ENCODE assay signal across 8 cellular contexts in the genomic region with DNA sequence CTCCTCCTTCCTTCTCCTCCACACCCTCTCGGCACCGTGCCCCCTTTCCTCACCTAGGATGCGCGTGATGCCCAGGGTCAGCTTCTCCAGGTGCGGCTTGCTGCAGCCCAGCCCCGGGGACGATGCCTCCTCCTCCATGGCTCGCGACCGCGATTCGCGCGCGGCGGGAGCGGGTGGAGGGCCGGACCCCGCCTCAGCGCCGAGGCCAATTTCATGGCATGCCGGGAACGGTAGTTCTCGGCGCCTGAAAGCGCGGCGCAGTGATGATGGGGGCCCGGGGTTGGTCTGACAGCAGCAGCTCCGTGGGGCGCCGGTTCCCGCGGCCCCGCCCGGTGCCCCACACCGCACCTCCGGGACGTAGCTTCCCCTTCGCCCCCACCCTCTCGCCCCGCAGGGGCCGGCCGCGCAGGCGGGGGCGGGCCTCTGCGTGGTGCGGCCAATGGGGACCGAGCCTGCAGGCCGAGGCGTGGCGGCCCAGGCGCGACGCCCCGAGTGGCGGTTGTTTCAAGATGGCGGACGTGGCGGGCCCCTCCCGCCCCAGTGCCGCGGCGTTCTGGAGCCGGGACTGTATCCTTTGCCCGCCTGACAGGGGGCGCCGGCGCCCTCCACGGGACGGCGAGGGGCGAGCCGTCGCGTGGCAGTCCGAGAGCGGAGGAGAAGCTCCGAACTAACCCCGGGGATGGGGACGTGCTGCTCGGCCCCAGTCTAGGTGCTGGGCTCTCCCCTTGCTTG. TPM values are rescaled to one million over a fixed set of nuclear protein-coding genes. Genes with fewer than 3 reads are reported as not detected.
DNase-seq lines count a peak whose midpoint lies in the region; ATAC-seq and TF ChIP-seq lines count a peak whose summit lies in the region.

A gene (plus strand): TSS at position 498 of the 732 bp plus-strand sequence. CDS start 12 bp downstream, at position 510.
A gene with protein sequence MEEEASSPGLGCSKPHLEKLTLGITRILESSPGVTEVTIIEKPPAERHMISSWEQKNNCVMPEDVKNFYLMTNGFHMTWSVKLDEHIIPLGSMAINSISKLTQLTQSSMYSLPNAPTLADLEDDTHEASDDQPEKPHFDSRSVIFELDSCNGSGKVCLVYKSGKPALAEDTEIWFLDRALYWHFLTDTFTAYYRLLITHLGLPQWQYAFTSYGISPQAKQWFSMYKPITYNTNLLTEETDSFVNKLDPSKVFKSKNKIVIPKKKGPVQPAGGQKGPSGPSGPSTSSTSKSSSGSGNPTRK (minus strand): TSS at position 373 of the 732 bp plus-strand sequence. CDS start 235 bp downstream, at position 138.

- POLR2A ChIA-PET in CD8-positive, alpha-beta T cell (lab: Charles Lee) = interaction anchor here (0.5 to 1.6 kb wide), 4 partner anchors 9 to 856 kb away, joined by 3 to 9 read pairs (median 6); a partner anchor contains a TSS
- POLR2A ChIA-PET in activated CD4-positive, alpha-beta memory T cell treated with anti-CD3 and anti-CD28 coated beads, Interleukin-2, amount 10 ng/mL, durations not matched to agents 7 days and 5 days (lab: Charles Lee) = interaction anchor here (0.6 to 2.0 kb wide), 15 partner anchors 9 to 1798 kb away, joined by 3 to 13 read pairs (median 4); a partner anchor contains a TSS

- peak within 1 kb of the TSS; percentile 93 for H3K27ac Mint-ChIP-seq in CD8-positive, alpha-beta T cell
- H3K27ac Mint-ChIP-seq in activated CD4-positive, alpha-beta memory T cell treated with anti-CD3 and anti-CD28 coated beads, Interleukin-2, amount 10 ng/mL, durations not matched to agents 7 days and 5 days = peak within 1 kb of the TSS; percentile 96

- peak within 1 kb of the TSS; percentile 81 for H3K4me3 Mint-ChIP-seq in CD8-positive, alpha-beta T cell
- H3K4me3 Mint-ChIP-seq in activated CD4-positive, alpha-beta memory T cell treated with anti-CD3 and anti-CD28 coated beads, Interleukin-2, amount 10 ng/mL, durations not matched to agents 7 days and 5 days = peak within 1 kb of the TSS; percentile 83

- no peaks in the 10 kb centered on the region for H3K27me3 Mint-ChIP-seq in CD8-positive, alpha-beta T cell (ENCODE audit: low read depth)
- no peaks in the 10 kb centered on the region for H3K27me3 Mint-ChIP-seq in activated CD4-positive, alpha-beta memory T cell treated with anti-CD3 and anti-CD28 coated beads, Interleukin-2, amount 10 ng/mL, durations not matched to agents 7 days and 5 days

- H3K36me3 ChIP-seq in CD8-positive, alpha-beta T cell (ENCODE audit: insufficient read depth, low read length) = no peaks in the 10 kb centered on the region
- no peaks in the 10 kb centered on the region for H3K36me3 ChIP-seq in duodenal mucosa (ENCODE audit: control insufficient read depth in 1 of 2, insufficient read depth in 2 of 2, low read length in 2 of 2)

- H3K36me3 Mint-ChIP-seq in CD8-positive, alpha-beta T cell = peaks cover 8% of the 10 kb centered on the region
- H3K36me3 Mint-ChIP-seq in activated CD4-positive, alpha-beta memory T cell treated with anti-CD3 and anti-CD28 coated beads, Interleukin-2, amount 10 ng/mL, durations not matched to agents 7 days and 5 days (ENCODE audit: low read depth) = peaks cover 25% of the 10 kb centered on the region

- intact Hi-C loops in CD8-positive, alpha-beta T cell (cut with DNase I, micrococcal nuclease) = loop anchor here (1.0 to 10.0 kb wide), 13 partner anchors 699 to 1851 kb away; a partner anchor contains a TSS

- H3K27me3 ChIP-seq in CD8-positive, alpha-beta T cell (ENCODE audit: insufficient read depth, low read length) = no peaks in the 10 kb centered on the region
- H3K27me3 ChIP-seq in duodenal mucosa (ENCODE audit: control insufficient read depth in 1 of 2, insufficient read depth in 2 of 2, low read length in 2 of 2) = no peaks in the 10 kb centered on the region

- H3K4me3 ChIP-seq in CD8-positive, alpha-beta T cell (ENCODE audit: low read depth, low read length) = peak within 1 kb of the TSS; percentile 99
- H3K4me3 ChIP-seq in duodenal mucosa (ENCODE audit: low read depth in 1 of 2, low read length in 2 of 2) = peak within 1 kb of the TSS; percentile 92 to 93

- CTCF ChIA-PET in CD8-positive, alpha-beta T cell (lab: Charles Lee) = interaction anchor here (1.9 to 3.0 kb wide), 2 partner anchors 13 to 19 kb away, joined by 7 to 18 read pairs; no protein-coding TSS in a partner anchor
- CTCF ChIA-PET in activated CD4-positive, alpha-beta memory T cell treated with anti-CD3 and anti-CD28 coated beads, Interleukin-2, amount 10 ng/mL, durations not matched to agents 7 days and 5 days (lab: Charles Lee) = interaction anchor here (0.6 to 2.6 kb wide), 10 partner anchors 10 to 1685 kb away, joined by 3 to 9 read pairs (median 6); a partner anchor contains a TSS

- peaks cover 22% of the 10 kb centered on the region for H3K4me1 ChIP-seq in CD8-positive, alpha-beta T cell (ENCODE audit: insufficient read depth, low read length)
- H3K4me1 ChIP-seq in duodenal mucosa (ENCODE audit: control insufficient read depth in 1 of 2, insufficient read depth in 2 of 2, low read length in 2 of 2) = peaks cover 8 to 15% of the 10 kb centered on the region in 2 donors

- H3K9me3 ChIP-seq in CD8-positive, alpha-beta T cell (ENCODE audit: low read length) = no peaks in the 10 kb centered on the region
- no peaks in the 10 kb centered on the region for H3K9me3 ChIP-seq in duodenal mucosa (ENCODE audit: control insufficient read depth in 1 of 2, low read length in 2 of 2)

- H3K9me3 Mint-ChIP-seq in CD8-positive, alpha-beta T cell = no peaks in the 10 kb centered on the region
- no peaks in the 10 kb centered on the region for H3K9me3 Mint-ChIP-seq in activated CD4-positive, alpha-beta memory T cell treated with anti-CD3 and anti-CD28 coated beads, Interleukin-2, amount 10 ng/mL, durations not matched to agents 7 days and 5 days

- H3K27ac ChIP-seq in CD8-positive, alpha-beta T cell (ENCODE audit: low read depth, low read length) = peak within 1 kb of the TSS; percentile 70
- H3K27ac ChIP-seq in duodenal mucosa (ENCODE audit: low read depth, low read length) = peak within 1 kb of the TSS; percentile 66

- peaks cover 42% of the 10 kb centered on the region for H3K4me1 Mint-ChIP-seq in CD8-positive, alpha-beta T cell (ENCODE audit: low read depth)
- H3K4me1 Mint-ChIP-seq in activated CD4-positive, alpha-beta memory T cell treated with anti-CD3 and anti-CD28 coated beads, Interleukin-2, amount 10 ng/mL, durations not matched to agents 7 days and 5 days = peaks cover 46% of the 10 kb centered on the region

- peak within 1 kb of the TSS; percentile 78 to 91 for H3K9ac ChIP-seq in duodenal mucosa (ENCODE audit: low read depth in 1 of 2, low read length in 2 of 2)

- peak; percentile 90 for ATAC-seq in CD8-positive, alpha-beta T cell
- peak; percentile 89 for ATAC-seq in GM19438 (IDR thresholded peaks at IDR 0.05; ENCODE audit: low read depth, unreplicated experiment)
- ATAC-seq in HG03571 (IDR thresholded peaks at IDR 0.05; ENCODE audit: unreplicated experiment) = peak; percentile 95

- peak; percentile 58 for TF ChIP-seq CTCF in CD8-positive, alpha-beta T cell (IDR thresholded peaks at IDR 0.05)

- DNase-seq in CD8-positive, alpha-beta T cell = peak; percentile 75 to 90 (median 85)
- DNase-seq in NCI-H82 treated with DMSO at 0.1 percent for 48 hours (lab: John Stamatoyannopoulos, UW; ENCODE audit: unreplicated experiment) = peak; percentile 40
- DNase-seq in activated CD4-positive, alpha-beta memory T cell treated with anti-CD3 and anti-CD28 coated beads, Interleukin-2, amount 10 ng/mL, durations not matched to agents 7 days and 5 days = peak; percentile 93
- DNase-seq in lung microvascular endothelial cell (ENCODE audit: low read depth in 2 of 2) = peak; percentile 89 to 94
- DNase-seq in stimulated activated CD4-positive, alpha-beta T cell treated with anti-CD3 and anti-CD28 coated beads, TNF-alpha, amount 100 ng/mL, for 48 hours (ENCODE audit: low read depth in 3 of 3) = peak; percentile 69 to 77 (median 74)

RNA-seq across cellular contexts. Expression of the first gene that starts in this region (rescaled TPM):
- total RNA-seq in CD8-positive, alpha-beta T cell = 1 to 10 TPM; 6.9 to 7.0 TPM
- 1 to 10 TPM; 7.4 to 8.6 TPM for total RNA-seq in activated CD4-positive, alpha-beta memory T cell treated with anti-CD3 and anti-CD28 coated beads, Interleukin-2, amount 10 ng/mL, durations not matched to agents 7 days and 5 days
- 3.5 and 4.2 TPM in 2 replicates for total RNA-seq in lung microvascular endothelial cell

RNA-seq across cellular contexts. Expression of the second gene that starts in this region (rescaled TPM):
- 10 to 100 TPM; 14.5 to 16.4 TPM for total RNA-seq in CD8-positive, alpha-beta T cell
- total RNA-seq in activated CD4-positive, alpha-beta memory T cell treated with anti-CD3 and anti-CD28 coated beads, Interleukin-2, amount 10 ng/mL, durations not matched to agents 7 days and 5 days = 100 to 1,000 TPM; 110 TPM
- total RNA-seq in lung microvascular endothelial cell = 134 and 156 TPM in 2 replicates

Comparison
In these comparisons a context has a peak if more than half of its experiments do, and no peak if none do; other contexts are left out.
1. Peak in every context shown above with its lines: DNase-seq, ATAC-seq, H3K4me3 ChIP-seq and H3K27ac ChIP-seq.
2. DNase-seq: peak in every context shown above with its lines; median percentile 93 in activated CD4-positive, alpha-beta memory T cell treated with anti-CD3 and anti-CD28 coated beads, Interleukin-2, amount 10 ng/mL, durations not matched to agents 7 days and 5 days; 92 in lung microvascular endothelial cell; 85 in CD8-positive, alpha-beta T cell; 74 in stimulated activated CD4-positive, alpha-beta T cell treated with anti-CD3 and anti-CD28 coated beads, TNF-alpha, amount 100 ng/mL, for 48 hours; 40 in NCI-H82 treated with DMSO at 0.1 percent for 48 hours.